ENCODE assay signal across 16 cellular contexts in the genomic region with DNA sequence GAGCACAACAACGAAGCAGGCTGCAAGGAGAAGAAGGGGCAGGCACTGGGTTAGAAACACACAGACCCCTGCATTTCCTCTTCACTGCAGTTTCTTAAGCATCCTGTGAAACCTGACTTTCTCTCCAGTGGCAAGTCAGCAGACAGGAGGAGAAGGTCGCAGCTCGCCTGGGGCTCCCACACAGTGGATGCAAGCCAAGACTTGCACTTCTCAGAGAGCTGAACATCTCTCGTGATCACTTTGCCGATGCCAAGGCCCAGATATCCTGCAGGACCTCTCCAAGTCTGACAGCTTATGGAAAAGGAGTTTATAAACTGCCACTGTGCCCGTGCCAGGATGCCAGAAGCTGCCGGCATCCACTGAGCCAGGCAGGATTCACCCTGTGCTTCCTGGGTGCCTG. TPM values are rescaled to one million over a fixed set of nuclear protein-coding genes. Genes with fewer than 3 reads are reported as not detected.
DNase-seq lines count a peak whose midpoint lies in the region; FAIRE-seq and TF ChIP-seq lines count a peak whose summit lies in the region.
"Had no signal": no experiment of that assay in that cellular context is flagged by ENCODE, and none has a peak within 500 bp of the region (broad histone marks: within the 10 kb centered on the region; RNA-seq: fewer than 3 reads in every experiment).

No MANE protein-coding gene starts in this region.

- peak overlapping the region in 3 of 5 donors; percentile 46 to 68 (median 68) for H3K27ac ChIP-seq in stomach

- TF ChIP-seq POLR2A in stomach (IDR thresholded peaks at IDR 0.05) = no peak

- TF ChIP-seq CTCF in stomach (IDR thresholded peaks at IDR 0.05) (no peak), D721Med (IDR thresholded peaks at IDR 0.05; ENCODE audit: insufficient read depth, missing control alignments) (no peak)

- TF ChIP-seq EP300 in stomach (IDR thresholded peaks at IDR 0.05) = no peak

- intact Hi-C loops in stomach (cut with DNase I; ENCODE audit: low total_unique reads) = no loop called here

- no peaks in the 10 kb centered on the region for H3K36me3 ChIP-seq in stomach

- no peaks in the 10 kb centered on the region for H3K9me3 Mint-ChIP-seq in T-helper 2 cell treated with Interferon-gamma antibody and Interleukin-4, amounts not matched to agents 5 μg/mL and 100 μg/mL, for 36 hours
- H3K9me3 Mint-ChIP-seq in activated CD4-positive, alpha-beta memory T cell treated with anti-CD3 and anti-CD28 coated beads, Interleukin-2, amount 10 ng/mL, durations not matched to agents 7 days and 5 days = no peaks in the 10 kb centered on the region
- H3K9me3 Mint-ChIP-seq: activated T-helper 1 cell treated with anti-CD3 and anti-CD28 coated beads, Interleukin-12 subunit alpha, Interleukin-12 subunit beta, Interleukin-2, Interleukin-4 antibody, amounts not matched to agents 30 ng/mL and 10 ng/mL and 1 ng/mL, durations not matched to agents 14 hours and 24 hours and 36 hours had no signal

- H3K4me1 Mint-ChIP-seq in T-helper 2 cell treated with Interferon-gamma antibody and Interleukin-4, amounts not matched to agents 5 μg/mL and 100 μg/mL, for 36 hours (ENCODE audit: low read depth) = peaks cover 51% of the 10 kb centered on the region
- H3K4me1 Mint-ChIP-seq in activated CD4-positive, alpha-beta memory T cell treated with anti-CD3 and anti-CD28 coated beads, Interleukin-2, amount 10 ng/mL, durations not matched to agents 7 days and 5 days = peaks cover 59% of the 10 kb centered on the region

- peaks cover 46% of the 10 kb centered on the region for H3K27me3 Mint-ChIP-seq in T-helper 2 cell treated with Interferon-gamma antibody and Interleukin-4, amounts not matched to agents 5 μg/mL and 100 μg/mL, for 36 hours (ENCODE audit: low read depth)
- no peaks in the 10 kb centered on the region for H3K27me3 Mint-ChIP-seq in activated CD4-positive, alpha-beta memory T cell treated with anti-CD3 and anti-CD28 coated beads, Interleukin-2, amount 10 ng/mL, durations not matched to agents 7 days and 5 days

- H3K4me3 ChIP-seq in stomach = no peak overlapping the region

- no peaks in the 10 kb centered on the region for H3K9me3 ChIP-seq in stomach

- no peak for DNase-seq in T-helper 2 cell treated with Interferon-gamma antibody and Interleukin-4, amounts not matched to agents 5 μg/mL and 100 μg/mL, for 36 hours (ENCODE audit: low spot score)
- DNase-seq in T-helper 2 cell (no peak), foreskin melanocyte (peak; percentile 98), stomach (no peak), kidney tubule cell (ENCODE audit: low spot score) (no peak), D721Med (ENCODE audit: insufficient read length, low spot score) (no peak), activated gamma-delta T cell (lab: John Stamatoyannopoulos, UW) (no peak)
- no peak for DNase-seq in activated CD4-positive, alpha-beta memory T cell treated with anti-CD3 and anti-CD28 coated beads, Interleukin-2, amount 10 ng/mL, durations not matched to agents 7 days and 5 days
- DNase-seq: ACHN, cortex of kidney, HCEC 1CT, mesendoderm, MM.1S, NCI-H748 treated with DMSO at 0.1 percent for 48 hours had no signal

- POLR2A ChIA-PET in activated CD4-positive, alpha-beta memory T cell treated with anti-CD3 and anti-CD28 coated beads, Interleukin-2, amount 10 ng/mL, durations not matched to agents 7 days and 5 days (lab: Charles Lee) = interaction anchor here (0.9 to 2.9 kb wide), 3 partner anchors 9 to 24 kb away, joined by 3 to 20 read pairs (median 3); no protein-coding TSS in a partner anchor

- H3K27ac Mint-ChIP-seq in T-helper 2 cell treated with Interferon-gamma antibody and Interleukin-4, amounts not matched to agents 5 μg/mL and 100 μg/mL, for 36 hours = no peak overlapping the region
- peak overlapping the region; percentile 24 for H3K27ac Mint-ChIP-seq in activated CD4-positive, alpha-beta memory T cell treated with anti-CD3 and anti-CD28 coated beads, Interleukin-2, amount 10 ng/mL, durations not matched to agents 7 days and 5 days
- H3K27ac Mint-ChIP-seq: activated T-helper 1 cell treated with anti-CD3 and anti-CD28 coated beads, Interleukin-12 subunit alpha, Interleukin-12 subunit beta, Interleukin-2, Interleukin-4 antibody, amounts not matched to agents 30 ng/mL and 10 ng/mL and 1 ng/mL, durations not matched to agents 14 hours and 24 hours and 36 hours had no signal

- H3K36me3 Mint-ChIP-seq in T-helper 2 cell treated with Interferon-gamma antibody and Interleukin-4, amounts not matched to agents 5 μg/mL and 100 μg/mL, for 36 hours (ENCODE audit: low read depth) = peaks cover 1% of the 10 kb centered on the region
- no peaks in the 10 kb centered on the region for H3K36me3 Mint-ChIP-seq in activated CD4-positive, alpha-beta memory T cell treated with anti-CD3 and anti-CD28 coated beads, Interleukin-2, amount 10 ng/mL, durations not matched to agents 7 days and 5 days (ENCODE audit: low read depth)

- FAIRE-seq in D721Med (lab: Jason Lieb, UNC) = no peak

- H3K4me3 Mint-ChIP-seq in T-helper 2 cell treated with Interferon-gamma antibody and Interleukin-4, amounts not matched to agents 5 μg/mL and 100 μg/mL, for 36 hours = peak overlapping the region; percentile 5
- H3K4me3 Mint-ChIP-seq in activated CD4-positive, alpha-beta memory T cell treated with anti-CD3 and anti-CD28 coated beads, Interleukin-2, amount 10 ng/mL, durations not matched to agents 7 days and 5 days = no peak overlapping the region

- H3K4me1 ChIP-seq in stomach = peaks cover 0 to 58% (median 13%) of the 10 kb centered on the region in 4 donors

- H3K27me3 ChIP-seq in stomach = no peaks in the 10 kb centered on the region

- CTCF ChIA-PET in activated CD4-positive, alpha-beta memory T cell treated with anti-CD3 and anti-CD28 coated beads, Interleukin-2, amount 10 ng/mL, durations not matched to agents 7 days and 5 days (lab: Charles Lee) = interaction anchor here (1.6 to 4.5 kb wide), 2 partner anchors 12 to 29 kb away, joined by 4 to 40 read pairs; no protein-coding TSS in a partner anchor

- WGBS in stomach, 5 donors = 50 to 67% (median 55%) methylated on average over 7 of the region's 7 CpGs

RNA-seq across cellular contexts. Expression of a gene that starts 18.4 kb away (rescaled TPM):
- total RNA-seq in activated CD4-positive, alpha-beta memory T cell treated with anti-CD3 and anti-CD28 coated beads, Interleukin-2, amount 10 ng/mL, durations not matched to agents 7 days and 5 days = under 1 TPM; 0.15 to 0.28 TPM
- under 1 TPM in 1 of 5 donors, not detected in 4; 0.37 TPM for total RNA-seq in stomach
- polyA plus RNA-seq in stomach = under 1 TPM in 1 of 3 donors, not detected in 2; 0.03 TPM
- total RNA-seq: T-helper 2 cell treated with Interferon-gamma antibody and Interleukin-4, amounts not matched to agents 100 ng/mL and 5 ng/mL, for 36 hours had no signal

RNA-seq across cellular contexts. Expression of a gene that starts 22.6 kb away (rescaled TPM):
- total RNA-seq in activated CD4-positive, alpha-beta memory T cell treated with anti-CD3 and anti-CD28 coated beads, Interleukin-2, amount 10 ng/mL, durations not matched to agents 7 days and 5 days = 1 to 10 TPM; 5.0 to 6.4 TPM
- 10 to 100 TPM in 2 of 5 donors, 1 to 10 TPM in 2, not detected in 1; 4.2 to 18.1 (median 10.6) TPM for total RNA-seq in stomach
- 10 to 100 TPM; 14.1 to 27.2 (median 20.9) TPM for polyA plus RNA-seq in stomach

RNA-seq across cellular contexts. Expression of a gene that starts 35.2 kb away (rescaled TPM):
- total RNA-seq in activated CD4-positive, alpha-beta memory T cell treated with anti-CD3 and anti-CD28 coated beads, Interleukin-2, amount 10 ng/mL, durations not matched to agents 7 days and 5 days = not detected
- total RNA-seq in stomach = not detected
- polyA plus RNA-seq in stomach = not detected
- total RNA-seq: activated T-helper 1 cell treated with anti-CD3 and anti-CD28 coated beads, Interleukin-12 subunit alpha, Interleukin-12 subunit beta, Interleukin-2, Interleukin-4 antibody, amounts not matched to agents 30 ng/mL and 10 ng/mL and 1 ng/mL, durations not matched to agents 14 hours and 24 hours and 36 hours; T-helper 2 cell treated with Interferon-gamma antibody and Interleukin-4, amounts not matched to agents 100 ng/mL and 5 ng/mL, for 36 hours had no signal
